Comparison of ENCODE assay signal across 1 cellular context in genomic region chr20:51797357-51798025, GRCh38.
TF ChIP-seq lines count a peak whose summit lies in the region.

No MANE protein-coding gene starts in this region.

TF ChIP-seq in HCT116, 20 proteins besides CTCF, POLR2A, EP300 and RAD21 (continued from another document):
- no peak for TF ChIP-seq REST (IDR thresholded peaks at IDR 0.05; ENCODE audit: low read depth)
- TF ChIP-seq EZH2 (IDR thresholded peaks at IDR 0.05) = no peak
- no peak for TF ChIP-seq ATF3 (IDR thresholded peaks at IDR 0.05)
- no peak for TF ChIP-seq MAX (IDR thresholded peaks at IDR 0.05)
- TF ChIP-seq ZBTB33 (IDR thresholded peaks at IDR 0.05; ENCODE audit: extremely low read depth, insufficient replicate concordance, low read length) = no peak
